ENCODE assay signal across 17 cellular contexts in the genomic region with DNA sequence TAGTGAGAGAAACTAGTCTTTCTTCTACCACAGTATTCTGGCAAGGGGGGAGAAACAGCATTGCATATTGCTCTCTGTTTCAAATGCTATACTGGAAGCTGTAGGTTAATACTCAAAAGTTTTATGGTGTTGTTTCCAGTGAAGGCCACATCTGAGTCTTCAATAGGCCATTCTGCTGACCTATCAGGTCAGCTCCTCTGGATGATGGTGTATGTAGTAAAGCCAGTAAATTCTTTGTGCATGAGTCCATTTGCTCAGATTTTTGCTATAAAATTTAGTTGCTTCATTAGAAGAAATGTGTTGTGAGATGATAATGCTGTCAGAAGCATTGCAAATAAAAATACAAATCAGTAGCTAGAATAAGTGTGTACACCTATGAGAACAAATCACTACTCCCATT.
DNase-seq lines count a peak whose midpoint lies in the region; ATAC-seq and TF ChIP-seq lines count a peak whose summit lies in the region.
"Had no signal": no experiment of that assay in that cellular context is flagged by ENCODE, and none has a peak within 500 bp of the region (broad histone marks: within the 10 kb centered on the region; RNA-seq: fewer than 3 reads in every experiment).

No MANE protein-coding gene starts in this region.

- no peak overlapping the region for H4K8ac ChIP-seq in IMR-90 (ENCODE audit: low read depth in 2 of 2, low read length in 2 of 2)

- H2AK5ac ChIP-seq in IMR-90 (ENCODE audit: low read depth, low read length): no peak overlapping the region

- TF ChIP-seq RAD21 in IMR-90 (IDR thresholded peaks at IDR 0.05; ENCODE audit: low read length): no peak

- H3K23ac ChIP-seq in IMR-90 (ENCODE audit: low read depth, low read length): no peak overlapping the region

- CTCF ChIA-PET in BJ (lab: Yijun Ruan, JAX) (interaction anchor here (1.1 kb wide), 1 partner anchor 30 kb away, joined by 3 read pairs; no protein-coding TSS in a partner anchor), IMR-90 (lab: Yijun Ruan, JAX) (no interaction called here)

- H2BK15ac ChIP-seq in IMR-90 (ENCODE audit: low read depth, low read length): no peak overlapping the region

- no peak overlapping the region for H3K56ac ChIP-seq in IMR-90 (ENCODE audit: extremely low read depth, insufficient read depth, low read length)

- H3K4me2 ChIP-seq in IMR-90 (ENCODE audit: low read depth, low read length): no peak overlapping the region
- no peak overlapping the region for H3K4me2 ChIP-seq in fibroblast of lung (ENCODE audit: extremely low read depth, insufficient read depth, low read length)

- no peaks in the 10 kb centered on the region for H3K27me3 ChIP-seq in BJ (ENCODE audit: control insufficient read depth, insufficient read depth, low read length)
- no peaks in the 10 kb centered on the region for H3K27me3 ChIP-seq in IMR-90 (ENCODE audit: control insufficient read depth, insufficient read depth, low read length)
- no peaks in the 10 kb centered on the region for H3K27me3 ChIP-seq in fibroblast of lung (ENCODE audit: control insufficient read depth, insufficient read depth, low read length)

- H3K9ac ChIP-seq in IMR-90 (ENCODE audit: low read depth, low read length): no peak overlapping the region
- H3K9ac ChIP-seq in fibroblast of lung (ENCODE audit: insufficient read depth, low read length): no peak overlapping the region

- no peak overlapping the region for H3K14ac ChIP-seq in IMR-90 (replicated peaks; ENCODE audit: low read depth, low read length)

- dilution Hi-C loops in IMR-90 (cut with HindIII; ENCODE audit: low sequenced_read_pairs, unreplicated experiment): no loop called here

- H4K20me1 ChIP-seq in IMR-90 (ENCODE audit: insufficient read depth, low read length) (no peaks in the 10 kb centered on the region), fibroblast of lung (ENCODE audit: control insufficient read depth, extremely low read depth, insufficient read depth, low read length) (no peaks in the 10 kb centered on the region)

- DNase-seq in BJ (ENCODE audit: low read depth): peak; percentile 31
- peak; percentile 53 for DNase-seq in IMR-90
- peak; percentile 8 to 11 for DNase-seq in fibroblast of lung (ENCODE audit: low read depth in 2 of 2)
- no peak for DNase-seq in NCI-H526 (lab: John Stamatoyannopoulos, UW)
- DNase-seq in DMS114 treated with DMSO at 0.1 percent for 48 hours (lab: John Stamatoyannopoulos, UW; ENCODE audit: unreplicated experiment): no peak
- DNase-seq in SHP77 treated with DMSO at 0.1 percent for 48 hours (lab: John Stamatoyannopoulos, UW): no peak
- DNase-seq: Caco-2; CD4-positive, CD25-positive, alpha-beta regulatory T cell; DMS153; H7; NCI-H1417 treated with DMSO at 0.1 percent for 48 hours; NCI-H1930; NCI-H446 treated with DMSO at 0.1 percent for 48 hours; SW 1271 had no signal

- no peak overlapping the region for H4K5ac ChIP-seq in IMR-90 (ENCODE audit: low read depth, low read length)

- TF ChIP-seq CTCF in BJ (IDR thresholded peaks at IDR 0.05; ENCODE audit: insufficient read depth, low read depth, low read length): no peak
- TF ChIP-seq CTCF in IMR-90 (conservative IDR thresholded peaks at IDR 0.05; ENCODE audit: low read depth, low read length): no peak
- no peak for TF ChIP-seq CTCF in fibroblast of lung (conservative IDR thresholded peaks at IDR 0.05 in 1 of 2, IDR thresholded peaks at IDR 0.05 in 1 of 2; ENCODE audit: low read depth in 1 of 2, low read length in 2 of 2)

- no peaks in the 10 kb centered on the region for H3K36me3 ChIP-seq in BJ (ENCODE audit: control insufficient read depth, insufficient read depth, low read length)
- no peaks in the 10 kb centered on the region for H3K36me3 ChIP-seq in IMR-90 (ENCODE audit: control insufficient read depth, insufficient read depth, low read length)
- no peaks in the 10 kb centered on the region for H3K36me3 ChIP-seq in fibroblast of lung (ENCODE audit: control insufficient read depth, insufficient read depth, low read length)

- H2AFZ ChIP-seq in IMR-90 (replicated peaks; ENCODE audit: low read length, poor library complexity) (no peak overlapping the region), fibroblast of lung (ENCODE audit: low read length) (no peak overlapping the region)

- H3K9me1 ChIP-seq in IMR-90 (ENCODE audit: insufficient read depth, low read length): no peaks in the 10 kb centered on the region

- H2BK120ac ChIP-seq in IMR-90 (ENCODE audit: low read depth, low read length): no peak overlapping the region

- POLR2A ChIA-PET in BJ (lab: Charles Lee) (no interaction called here), IMR-90 (lab: Charles Lee; ENCODE audit: unreplicated experiment) (no interaction called here)

- H3K4me1 ChIP-seq in IMR-90 (ENCODE audit: control insufficient read depth, insufficient read depth, low read length): peaks cover 3% of the 10 kb centered on the region; the same call in 1 of the 2 replicates
- H3K4me1 ChIP-seq in fibroblast of lung (ENCODE audit: control insufficient read depth, extremely low read depth, insufficient read depth, low read length): peaks cover 2% of the 10 kb centered on the region
- H3K4me1 ChIP-seq: Caco-2 had no signal

- H2BK5ac ChIP-seq in IMR-90 (ENCODE audit: low read depth, low read length, poor library complexity, severe bottlenecking): no peak overlapping the region

- H3K4me3 ChIP-seq in BJ (ENCODE audit: low read depth, low read length): no peak overlapping the region
- H3K4me3 ChIP-seq in IMR-90 (ENCODE audit: insufficient read depth, low read depth, low read length): no peak overlapping the region
- no peak overlapping the region for H3K4me3 ChIP-seq in fibroblast of lung (replicated peaks in 1 of 4; ENCODE audit: control extremely low read depth in 1 of 4, insufficient read depth in 1 of 4, low read depth in 3 of 4, low read length in 4 of 4)

- no TSS peak for BruUV-seq in IMR-90 (replicated peaks; lab: Mats Ljungman, UMichigan)

- no peak overlapping the region for H4K91ac ChIP-seq in IMR-90 (ENCODE audit: insufficient read depth, low read depth, low read length)

- intact Hi-C loops in IMR-90 (cut with micrococcal nuclease): no loop called here

- H3K9me3 ChIP-seq in IMR-90 (ENCODE audit: control insufficient read depth, insufficient read depth, low read length) (no peaks in the 10 kb centered on the region), fibroblast of lung (ENCODE audit: control insufficient read depth, insufficient read depth, low read depth, low read length) (no peaks in the 10 kb centered on the region)
- H3K9me3 ChIP-seq: Caco-2 had no signal

- H3K4ac ChIP-seq in IMR-90 (ENCODE audit: low read depth, low read length): no peak overlapping the region

- no peak overlapping the region for H2BK20ac ChIP-seq in IMR-90 (ENCODE audit: low read depth, low read length)

- H3K18ac ChIP-seq in IMR-90 (ENCODE audit: low read depth, low read length): no peak overlapping the region; the same call in 1 of the 2 replicates

- ATAC-seq in IMR-90 (ENCODE audit: low read depth): peak; percentile 67
- ATAC-seq in HG02763 (IDR thresholded peaks at IDR 0.05; ENCODE audit: unreplicated experiment): no peak
- ATAC-seq: Right ventricle myocardium inferior had no signal

- TF ChIP-seq POLR2A in IMR-90 (IDR thresholded peaks at IDR 0.05; ENCODE audit: low read depth, low read length): no peak

- in situ Hi-C loops in IMR-90 (cut with MboI; ENCODE audit: low sequenced_read_pairs): no loop called here

- H3K79me2 ChIP-seq in fibroblast of lung (ENCODE audit: control insufficient read depth, insufficient read depth, low read length): no peaks in the 10 kb centered on the region

- no peaks in the 10 kb centered on the region for H3K79me1 ChIP-seq in IMR-90 (ENCODE audit: low read depth in 1 of 2, low read length in 2 of 2)

- H2AK9ac ChIP-seq in IMR-90 (replicated peaks; ENCODE audit: low read depth, low read length, poor library complexity): no peak overlapping the region

- H3K27ac ChIP-seq in IMR-90 (ENCODE audit: insufficient read depth, low read length): no peak overlapping the region
- no peak overlapping the region for H3K27ac ChIP-seq in fibroblast of lung (ENCODE audit: insufficient read depth, low read length)
- H3K27ac ChIP-seq: HL-60 had no signal

TF ChIP-seq in IMR-90, 13 proteins besides CTCF, POLR2A, EP300 and RAD21:
- TF ChIP-seq CHD1 (IDR thresholded peaks at IDR 0.05; ENCODE audit: low read depth, low read length) (no peak), SMC3 (IDR thresholded peaks at IDR 0.05; ENCODE audit: low read depth, low read length) (no peak), BHLHE40 (IDR thresholded peaks at IDR 0.05; ENCODE audit: low read depth, low read length) (no peak), RFX5 (IDR thresholded peaks at IDR 0.05; ENCODE audit: low read depth, low read length) (no peak)
- TF ChIP-seq, protein P1, sequence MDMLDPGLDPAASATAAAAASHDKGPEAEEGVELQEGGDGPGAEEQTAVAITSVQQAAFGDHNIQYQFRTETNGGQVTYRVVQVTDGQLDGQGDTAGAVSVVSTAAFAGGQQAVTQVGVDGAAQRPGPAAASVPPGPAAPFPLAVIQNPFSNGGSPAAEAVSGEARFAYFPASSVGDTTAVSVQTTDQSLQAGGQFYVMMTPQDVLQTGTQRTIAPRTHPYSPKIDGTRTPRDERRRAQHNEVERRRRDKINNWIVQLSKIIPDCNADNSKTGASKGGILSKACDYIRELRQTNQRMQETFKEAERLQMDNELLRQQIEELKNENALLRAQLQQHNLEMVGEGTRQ (IDR thresholded peaks at IDR 0.05; ENCODE audit: low read depth, low read length): no peak

Comparison
In these comparisons a context has a peak if more than half of its experiments do, and no peak if none do; other contexts are left out.
1. DNase-seq: peak in BJ (single experiment), IMR-90 (single experiment) and fibroblast of lung (2 of 2); none in NCI-H526 (0 of 2), DMS114 treated with DMSO at 0.1 percent for 48 hours (single experiment) and SHP77 treated with DMSO at 0.1 percent for 48 hours (single experiment).